In the genomic region with DNA sequence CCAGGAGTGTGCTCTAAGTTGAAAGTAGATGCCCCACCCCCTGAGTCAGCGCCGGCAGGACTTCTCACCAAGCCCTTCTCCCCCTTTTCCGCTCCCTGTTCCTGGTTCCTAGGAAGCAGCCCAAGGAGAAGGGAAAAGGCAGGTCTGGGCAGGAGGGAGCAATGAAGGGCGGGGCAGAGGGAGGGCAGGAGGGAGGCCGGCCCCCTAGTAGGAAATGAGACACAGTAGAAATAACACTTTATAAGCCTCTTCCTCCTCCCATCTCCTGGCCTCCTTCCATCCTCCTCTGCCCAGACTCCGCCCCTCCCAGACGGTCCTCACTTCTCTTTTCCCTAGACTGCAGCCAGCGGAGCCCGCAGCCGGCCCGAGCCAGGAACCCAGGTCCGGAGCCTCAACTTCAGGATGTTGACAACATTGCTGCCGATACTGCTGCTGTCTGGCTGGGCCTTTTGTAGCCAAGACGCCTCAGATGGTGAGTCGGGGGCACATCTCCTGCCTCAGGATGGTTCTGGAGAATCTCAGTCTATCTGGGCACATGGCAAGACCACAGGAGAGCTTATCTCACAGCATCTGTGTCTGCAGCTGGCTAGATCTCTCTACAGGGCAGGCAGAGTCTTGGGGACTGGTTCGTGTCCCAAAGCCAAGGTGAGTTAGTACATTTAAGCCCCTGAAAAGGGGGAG, we compare ENCODE assay signal across 8 cellular contexts. TPM values are rescaled to one million over a fixed set of nuclear protein-coding genes. Genes with fewer than 3 reads are reported as not detected.
DNase-seq lines count a peak whose midpoint lies in the region; ATAC-seq and TF ChIP-seq lines count a peak whose summit lies in the region.

A gene (plus strand): TSS at position 320 of the 681 bp plus-strand sequence. CDS start 83 bp downstream, at position 403.

- no peak for TF ChIP-seq CTCF in CD4-positive, alpha-beta T cell (IDR thresholded peaks at IDR 0.05)
- no peak for TF ChIP-seq CTCF in chondrocyte (IDR thresholded peaks at IDR 0.05)

- no peaks in the 10 kb centered on the region for H3K36me3 Mint-ChIP-seq in CD4-positive, alpha-beta T cell (ENCODE audit: low read depth)
- H3K36me3 Mint-ChIP-seq in chondrocyte (ENCODE audit: low read depth) (no peaks in the 10 kb centered on the region), immature natural killer cell (peaks cover 0 to 16% (median 10%) of the 10 kb centered on the region in 3 donors)

- H3K9me3 ChIP-seq in CD4-positive, alpha-beta T cell (ENCODE audit: control insufficient read depth, low read length), result no peaks in the 10 kb centered on the region
- H3K9me3 ChIP-seq in SJSA1 (replicated peaks), result no peaks in the 10 kb centered on the region
- H3K9me3 ChIP-seq in skeletal muscle tissue (ENCODE audit: control insufficient read depth in 3 of 3, low read length in 3 of 3), result no peaks in the 10 kb centered on the region

- no peaks in the 10 kb centered on the region for H3K27me3 ChIP-seq in CD4-positive, alpha-beta T cell (ENCODE audit: control insufficient read depth, insufficient read depth, low read length)
- H3K27me3 ChIP-seq in SJSA1 (replicated peaks), result no peaks in the 10 kb centered on the region
- H3K27me3 ChIP-seq in skeletal muscle tissue (ENCODE audit: control insufficient read depth in 3 of 3, insufficient read depth in 3 of 3, low read length in 3 of 3), result peaks cover 0 to 6% (median 0%) of the 10 kb centered on the region in 3 donors

- peak within 1 kb of the TSS; percentile 64 to 83 (median 68) for H3K9ac ChIP-seq in skeletal muscle tissue (ENCODE audit: low read depth in 1 of 3, low read length in 3 of 3)

- intact Hi-C loops in CD4-positive, alpha-beta T cell (cut with DNase I, micrococcal nuclease), result no loop called here

- no peak within 1 kb of the TSS for H3K27ac Mint-ChIP-seq in CD4-positive, alpha-beta T cell
- peak within 1 kb of the TSS; percentile 14 for H3K27ac Mint-ChIP-seq in chondrocyte (ENCODE audit: unreplicated experiment)
- H3K27ac Mint-ChIP-seq in immature natural killer cell, result peak within 1 kb of the TSS; percentile 77 to 93 (median 89)

- H3K4me3 ChIP-seq in SJSA1 (peak within 1 kb of the TSS; percentile 31), skeletal muscle tissue (ENCODE audit: low read length in 3 of 3) (peak within 1 kb of the TSS; percentile 54 to 72 (median 69))

- peak within 1 kb of the TSS; percentile 43 for H3K4me3 Mint-ChIP-seq in CD4-positive, alpha-beta T cell
- H3K4me3 Mint-ChIP-seq in chondrocyte (ENCODE audit: unreplicated experiment) (peak within 1 kb of the TSS; percentile 69), immature natural killer cell (peak within 1 kb of the TSS; percentile 86 to 91 (median 88))

- no peaks in the 10 kb centered on the region for H3K9me3 Mint-ChIP-seq in CD4-positive, alpha-beta T cell
- no peaks in the 10 kb centered on the region for H3K9me3 Mint-ChIP-seq in chondrocyte (ENCODE audit: low read depth)
- no peaks in the 10 kb centered on the region for H3K9me3 Mint-ChIP-seq in immature natural killer cell

- POLR2A ChIA-PET in CD4-positive, alpha-beta T cell (lab: Charles Lee), result no interaction called here

- no peak within 1 kb of the TSS for H3K27ac ChIP-seq in CD4-positive, alpha-beta T cell (ENCODE audit: low read depth, low read length)
- H3K27ac ChIP-seq in SJSA1, result no peak within 1 kb of the TSS
- H3K27ac ChIP-seq in skeletal muscle tissue (ENCODE audit: low read depth, low read length), result peak within 1 kb of the TSS; percentile 47

- H3K4me1 Mint-ChIP-seq in CD4-positive, alpha-beta T cell (ENCODE audit: low read depth), result peaks cover 17% of the 10 kb centered on the region
- peaks cover 12% of the 10 kb centered on the region for H3K4me1 Mint-ChIP-seq in chondrocyte (ENCODE audit: low read depth)
- peaks cover 24 to 36% of the 10 kb centered on the region in 2 donors for H3K4me1 Mint-ChIP-seq in immature natural killer cell

- CTCF ChIA-PET in CD4-positive, alpha-beta T cell (lab: Charles Lee), result no interaction called here

- DNase-seq in CD4-positive, alpha-beta T cell, result peak in 1 of 10 experiments; percentile 1
- DNase-seq in HT1080 (ENCODE audit: low read depth), result peak; percentile 99
- peak; percentile 83 to 89 for DNase-seq in SJSA1 (ENCODE audit: low read depth in 1 of 2, low spot score in 2 of 2)
- peak; percentile 75 for DNase-seq in chondrocyte (ENCODE audit: low spot score)
- DNase-seq in immature natural killer cell, result peak; percentile 20 to 26 (median 23)
- no peak for DNase-seq in NCI-H1092 (lab: John Stamatoyannopoulos, UW)

- H3K36me3 ChIP-seq in SJSA1 (no peaks in the 10 kb centered on the region), skeletal muscle tissue (ENCODE audit: control insufficient read depth in 3 of 3, insufficient read depth in 3 of 3, low read length in 3 of 3) (peaks cover 0 to 4% (median 0%) of the 10 kb centered on the region in 3 donors)

- peak; percentile 37 for ATAC-seq in CD4-positive, alpha-beta T cell (ENCODE audit: poor library complexity)
- no peak for ATAC-seq in GM19455 (IDR thresholded peaks at IDR 0.05; ENCODE audit: unreplicated experiment)

- H3K4me1 ChIP-seq in SJSA1 (replicated peaks) (peaks cover 6% of the 10 kb centered on the region), skeletal muscle tissue (ENCODE audit: control insufficient read depth in 3 of 3, insufficient read depth in 3 of 3, low read length in 3 of 3) (peaks cover 9 to 12% (median 12%) of the 10 kb centered on the region in 3 donors)

- H3K27me3 Mint-ChIP-seq in CD4-positive, alpha-beta T cell, result no peaks in the 10 kb centered on the region
- peaks cover 1% of the 10 kb centered on the region for H3K27me3 Mint-ChIP-seq in chondrocyte (ENCODE audit: low read depth)
- H3K27me3 Mint-ChIP-seq in immature natural killer cell (ENCODE audit: low read depth in 3 of 3), result peaks cover 0 to 6% (median 2%) of the 10 kb centered on the region in 3 donors

RNA-seq across cellular contexts. Expression of the gene that starts here (rescaled TPM):
- total RNA-seq in CD4-positive, alpha-beta T cell, result under 1 TPM; 0.33 to 0.61 TPM
- total RNA-seq in HT1080 (2014; rRNA removed; shearing (Covaris generic)), result 73.5 and 96.8 TPM in 2 replicates
- polyA plus RNA-seq in HT1080 (2015; cell fraction: cytosol; rRNA removed), result 87.5 and 87.6 TPM in 2 replicates
- polyA plus RNA-seq in HT1080 (2015; cell fraction: nucleus; rRNA removed), result 69.2 and 72.8 TPM in 2 replicates
- total RNA-seq in SJSA1 (2014; rRNA removed; shearing (Covaris generic)), result 20.4 and 22.0 TPM in 2 replicates
- total RNA-seq in chondrocyte, result 2.8 to 5.2 TPM (median 3.5 TPM) in 3 replicates
- 10 to 100 TPM; 11.0 to 17.9 (median 16.5) TPM for polyA plus RNA-seq in immature natural killer cell
- 50.6 TPM for total RNA-seq in skeletal muscle tissue

Comparison
In these comparisons a context has a peak if more than half of its experiments do, and no peak if none do; other contexts are left out.
1. Peak in ATAC-seq in CD4-positive, alpha-beta T cell; RNA of the gene not detected or under 1 TPM.